23 cellular contexts compared by ENCODE assay signal in the genomic region with DNA sequence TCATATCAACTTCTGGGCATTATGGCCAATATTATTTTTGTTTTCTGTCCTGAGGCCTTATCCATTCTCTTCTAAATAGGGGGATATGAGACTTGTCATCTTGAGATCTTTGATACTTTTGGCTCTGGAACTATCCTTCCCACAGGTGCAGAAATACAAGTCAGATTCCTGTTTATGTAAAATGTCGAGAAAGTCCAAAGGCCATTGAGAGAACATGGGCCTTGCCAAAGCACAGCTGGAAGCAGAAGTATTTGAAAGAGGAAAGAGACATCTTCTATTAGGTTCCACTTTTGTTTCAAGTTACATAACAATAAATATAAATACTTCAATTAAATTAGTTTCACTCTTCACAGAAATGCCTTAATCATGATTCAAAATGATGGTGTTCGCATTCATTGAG. TPM values are rescaled to one million over a fixed set of nuclear protein-coding genes. Genes with fewer than 3 reads are reported as not detected.
"Had no signal": no experiment of that assay in that cellular context is flagged by ENCODE, and none has a peak within 500 bp of the region (broad histone marks: within the 10 kb centered on the region; RNA-seq: fewer than 3 reads in every experiment).

No MANE protein-coding gene starts in this region.

- H3K9me3 ChIP-seq: heart right ventricle, testis, tibial nerve, upper lobe of right lung, vagina had no signal

- ATAC-seq: effector memory CD8-positive, alpha-beta T cell; heart right ventricle; left ventricle myocardium superior; naive thymus-derived CD4-positive, alpha-beta T cell; right cardiac atrium; stimulated activated naive B cell treated with anti-CD40 and anti-IgM and Interleukin-4, amounts not matched to agents 10 μg/mL and 1 μg/mL and 100 μg/mL, for 72 hours; stimulated activated naive CD8-positive, alpha-beta T cell treated with anti-CD3 and anti-CD28 coated beads, Interleukin-15, amount 100 ng/mL, for 72 hours; upper lobe of right lung had no signal

- H3K4me1 ChIP-seq: upper lobe of right lung, vagina had no signal

- H3K4me3 ChIP-seq: heart right ventricle, testis, tibial nerve, upper lobe of right lung, vagina had no signal

- H3K27me3 ChIP-seq: heart right ventricle, testis, tibial nerve, upper lobe of right lung, vagina had no signal

- H3K27ac ChIP-seq: testis, tibial nerve, upper lobe of right lung, vagina had no signal

- FAIRE-seq: frontal cortex had no signal

- H3K36me3 ChIP-seq: heart right ventricle, tibial nerve, upper lobe of right lung, vagina had no signal

- DNase-seq: effector memory CD8-positive, alpha-beta T cell; islet precursor cell; left ventricle myocardium superior; mesendoderm; naive thymus-derived CD4-positive, alpha-beta T cell; nephron progenitor cell; stimulated activated CD4-positive, alpha-beta T cell treated with anti-CD3 and anti-CD28 coated beads, Interleukin-2, amount 100 ng/mL, for 24 hours; stimulated activated CD4-positive, alpha-beta T cell treated with anti-CD3 and anti-CD28 coated beads, Interleukin-4, amount 100 ng/mL, for 4 hours; stimulated activated naive B cell treated with anti-CD40 and anti-IgM and Interleukin-4, amounts not matched to agents 10 μg/mL and 1 μg/mL and 100 μg/mL, for 72 hours; stimulated activated naive CD8-positive, alpha-beta T cell treated with anti-CD3 and anti-CD28 coated beads, Interleukin-15, amount 100 ng/mL, for 72 hours; testis; upper lobe of right lung had no signal

RNA-seq across cellular contexts. Expression of a gene that starts 20.8 kb away (rescaled TPM):
- total RNA-seq: fibroblast of lung; frontal cortex; heart right ventricle; left ventricle myocardium superior; lung microvascular endothelial cell; naive thymus-derived CD4-positive, alpha-beta T cell; omental fat pad; posterior vena cava; right cardiac atrium; subcutaneous adipose tissue; tibial nerve; upper lobe of right lung; vagina had no signal
- polyA plus RNA-seq: esophagus; fibroblast of lung; heart right ventricle; naive thymus-derived CD4-positive, alpha-beta T cell; right cardiac atrium had no signal
